ENCODE assay signal across 1 cellular context in genomic region chr6:11785953-11786579, GRCh38.
TF ChIP-seq lines count a peak whose summit lies in the region.

No MANE protein-coding gene starts in this region.

TF ChIP-seq in GM12878, 131 proteins besides CTCF, POLR2A, EP300 and RAD21 (continued from another document and continues in another):
- peak; percentile 93 for TF ChIP-seq RELB (IDR thresholded peaks at IDR 0.05; ENCODE audit: low read depth)
- peak; percentile 91 for TF ChIP-seq ZNF687 (IDR thresholded peaks at IDR 0.05)
- TF ChIP-seq BCLAF1 (IDR thresholded peaks at IDR 0.05) = no peak
- TF ChIP-seq CBX3 (IDR thresholded peaks at IDR 0.05; ENCODE audit: borderline replicate concordance, low read depth) = no peak
- TF ChIP-seq ZZZ3 (IDR thresholded peaks at IDR 0.05; ENCODE audit: control insufficient read depth, insufficient read length, low read depth) = no peak
- TF ChIP-seq BHLHE40 (IDR thresholded peaks at IDR 0.05; ENCODE audit: borderline replicate concordance in 1 of 2, low read depth in 2 of 2, low read length in 1 of 2) = peak; percentile 71 to 81
- peak in 1 of 2 experiments; percentile 85; a peak in 2 of 3 replicates for TF ChIP-seq EGR1 (IDR thresholded peaks at IDR 0.05; ENCODE audit: borderline replicate concordance in 1 of 2, low read depth in 2 of 2, low read length in 2 of 2)
- no peak; the same call in 1 of the 2 replicates for TF ChIP-seq LARP7 (IDR thresholded peaks at IDR 0.05)
- TF ChIP-seq SP1 (IDR thresholded peaks at IDR 0.05; ENCODE audit: low read depth, low read length) = peak; percentile 21
- peak; percentile 95 for TF ChIP-seq IKZF1 (conservative IDR thresholded peaks at IDR 0.05)
- TF ChIP-seq NR2C1 (IDR thresholded peaks at IDR 0.05) = no peak
- TF ChIP-seq HDAC2 (IDR thresholded peaks at IDR 0.05) = no peak
- no peak for TF ChIP-seq CHD1 (IDR thresholded peaks at IDR 0.05; ENCODE audit: low read depth, low read length)
- TF ChIP-seq JUNB (IDR thresholded peaks at IDR 0.05) = peak; percentile 83
- peak; percentile 58 for TF ChIP-seq BCL3 (IDR thresholded peaks at IDR 0.05; ENCODE audit: borderline replicate concordance, insufficient read depth, low read depth, low read length, poor library complexity, severe bottlenecking)
- no peak for TF ChIP-seq ZNF207 (IDR thresholded peaks at IDR 0.05; ENCODE audit: borderline replicate concordance)
- peak; percentile 84 for TF ChIP-seq TBL1XR1 (IDR thresholded peaks at IDR 0.05; ENCODE audit: low read depth, low read length)
- TF ChIP-seq CREM (IDR thresholded peaks at IDR 0.05; ENCODE audit: low read depth) = peak; percentile 90
- TF ChIP-seq SRF (IDR thresholded peaks at IDR 0.05; ENCODE audit: low read depth in 2 of 2, low read length in 2 of 2) = no peak
- TF ChIP-seq ELK1 (IDR thresholded peaks at IDR 0.05; ENCODE audit: low read depth, low read length) = no peak
- TF ChIP-seq IRF5 (IDR thresholded peaks at IDR 0.05; ENCODE audit: borderline replicate concordance) = no peak
- no peak for TF ChIP-seq TARDBP (IDR thresholded peaks at IDR 0.05; ENCODE audit: borderline replicate concordance)
- no peak for TF ChIP-seq SPI1 (IDR thresholded peaks at IDR 0.05; ENCODE audit: borderline replicate concordance, insufficient read depth, low read depth, low read length)
- TF ChIP-seq YY1 (IDR thresholded peaks at IDR 0.05; ENCODE audit: low read depth, low read length) = peak; percentile 86
- peak; percentile 2 for TF ChIP-seq SMC3 (IDR thresholded peaks at IDR 0.05; ENCODE audit: borderline replicate concordance, low read length)
- TF ChIP-seq POLR2AphosphoS5 (IDR thresholded peaks at IDR 0.05; ENCODE audit: low read length) = peak; percentile 60; the same call in 1 of the 2 replicates
- no peak for TF ChIP-seq KDM1A (IDR thresholded peaks at IDR 0.05; ENCODE audit: borderline replicate concordance)
- TF ChIP-seq PAX8 (IDR thresholded peaks at IDR 0.05) = no peak
- peak; percentile 79 for TF ChIP-seq CHD2 (IDR thresholded peaks at IDR 0.05; ENCODE audit: borderline replicate concordance, low read depth, low read length)
- TF ChIP-seq FOXM1 (IDR thresholded peaks at IDR 0.05; ENCODE audit: low read depth, low read length) = peak; percentile 81; the same call in 1 of the 2 replicates
- no peak for TF ChIP-seq IRF3 (IDR thresholded peaks at IDR 0.05)
- TF ChIP-seq HDGF (IDR thresholded peaks at IDR 0.05) = no peak; the same call in 1 of the 2 replicates
- peak; percentile 86 for TF ChIP-seq IRF4 (IDR thresholded peaks at IDR 0.05; ENCODE audit: low read depth, low read length)
- no peak for TF ChIP-seq CBFB (IDR thresholded peaks at IDR 0.05; ENCODE audit: low read depth)
- TF ChIP-seq TAF1 (IDR thresholded peaks at IDR 0.05; ENCODE audit: borderline replicate concordance, low read depth, low read length) = peak; percentile 34
- TF ChIP-seq CHD4 (IDR thresholded peaks at IDR 0.05) = no peak
- TF ChIP-seq IKZF2 (IDR thresholded peaks at IDR 0.05) = peak; percentile 94 to 95
- no peak for TF ChIP-seq FOS (IDR thresholded peaks at IDR 0.05; ENCODE audit: borderline replicate concordance, extremely low read depth, insufficient read length)
- TF ChIP-seq NR2F1 (conservative IDR thresholded peaks at IDR 0.05) = peak; percentile 71
- no peak for TF ChIP-seq CEBPZ (IDR thresholded peaks at IDR 0.05; ENCODE audit: low read depth, low read length)
- peak; percentile 74 for TF ChIP-seq NBN (IDR thresholded peaks at IDR 0.05)
- TF ChIP-seq ZNF384 (IDR thresholded peaks at IDR 0.05; ENCODE audit: borderline replicate concordance, low read depth, low read length) = no peak
- no peak for TF ChIP-seq RCOR1 (conservative IDR thresholded peaks at IDR 0.05; ENCODE audit: low read depth, low read length)
- TF ChIP-seq NR2C2 (IDR thresholded peaks at IDR 0.05; ENCODE audit: borderline replicate concordance, control insufficient read depth, insufficient read length, low read depth) = no peak
- TF ChIP-seq ATF2 (IDR thresholded peaks at IDR 0.05; ENCODE audit: low read length) = peak; percentile 94
